15 cellular contexts compared by ENCODE assay signal in genomic region chr1:29649375-29650040, GRCh38.
DNase-seq lines count a peak whose midpoint lies in the region; ATAC-seq and TF ChIP-seq lines count a peak whose summit lies in the region.
"Had no signal": no experiment of that assay in that cellular context is flagged by ENCODE, and none has a peak within 500 bp of the region (broad histone marks: within the 10 kb centered on the region; RNA-seq: fewer than 3 reads in every experiment).

No MANE protein-coding gene starts in this region.

- no peak for ATAC-seq in left lobe of liver
- no peak for ATAC-seq in GM21526 (IDR thresholded peaks at IDR 0.05; ENCODE audit: low FRiP score, unreplicated experiment)
- ATAC-seq: activated naive CD4-positive, alpha-beta T cell treated with anti-CD3 and anti-CD28 coated beads, Interleukin-2, amount 50 U/mL, for 72 hours; stimulated activated memory B cell treated with anti-CD40 and anti-IgM and Interleukin-4, amounts not matched to agents 10 μg/mL and 1 μg/mL and 100 μg/mL, for 72 hours had no signal

- H3K27me3 Mint-ChIP-seq in Calu3 (ENCODE audit: unreplicated experiment) (no peaks in the 10 kb centered on the region), glutamatergic neuron (ENCODE audit: unreplicated experiment) (peaks cover 3% of the 10 kb centered on the region)

- TF ChIP-seq CTCF in Calu3 (IDR thresholded peaks at IDR 0.05; ENCODE audit: unreplicated experiment) (no peak), HFF-Myc (IDR thresholded peaks at IDR 0.05; ENCODE audit: low read depth, low read length, missing control alignments) (no peak), glutamatergic neuron (IDR thresholded peaks at IDR 0.05; ENCODE audit: partially characterized antibody, unreplicated experiment) (no peak)

- H3K27ac Mint-ChIP-seq in Calu3 (ENCODE audit: unreplicated experiment), result peak overlapping the region; percentile 15
- H3K27ac Mint-ChIP-seq in glutamatergic neuron (ENCODE audit: unreplicated experiment), result no peak overlapping the region
- H3K27ac Mint-ChIP-seq: activated naive CD4-positive, alpha-beta T cell treated with anti-CD3 and anti-CD28 coated beads, Interleukin-2, amount 50 U/mL, for 72 hours; progenitor cell of endocrine pancreas; stimulated activated memory B cell treated with anti-CD40 and anti-IgM and Interleukin-4, amounts not matched to agents 10 μg/mL and 1 μg/mL and 100 μg/mL, for 72 hours had no signal

- peaks cover 10% of the 10 kb centered on the region for H3K36me3 Mint-ChIP-seq in Calu3 (ENCODE audit: insufficient read depth, unreplicated experiment)
- H3K36me3 Mint-ChIP-seq in glutamatergic neuron (ENCODE audit: unreplicated experiment), result no peaks in the 10 kb centered on the region
- H3K36me3 Mint-ChIP-seq: activated naive CD4-positive, alpha-beta T cell treated with anti-CD3 and anti-CD28 coated beads, Interleukin-2, amount 50 U/mL, for 72 hours; stimulated activated memory B cell treated with anti-CD40 and anti-IgM and Interleukin-4, amounts not matched to agents 10 μg/mL and 1 μg/mL and 100 μg/mL, for 72 hours had no signal

- CTCF ChIA-PET in Calu3 (lab: Charles Lee), result interaction anchor here (1.8 kb wide), 1 partner anchor 10 kb away, joined by 3 read pairs; no protein-coding TSS in a partner anchor

- DNase-seq in Calu3 (peak; percentile 53), HFF-Myc (ENCODE audit: extremely low read depth, low read depth) (peak; percentile 14), SHP77 (lab: John Stamatoyannopoulos, UW) (peak; percentile 75 to 76), left lobe of liver (ENCODE audit: low spot score) (peak; percentile 36), substantia nigra (lab: John Stamatoyannopoulos, UW) (no peak), glutamatergic neuron (no peak)
- DNase-seq in activated naive CD4-positive, alpha-beta T cell treated with anti-CD3 and anti-CD28 coated beads, Interleukin-2, amount 50 U/mL, for 16 hours, result no peak
- DNase-seq: cerebellar nuclear complex, midbrain had no signal

- H3K9me3 Mint-ChIP-seq in Calu3 (ENCODE audit: low read depth, unreplicated experiment) (no peaks in the 10 kb centered on the region), glutamatergic neuron (ENCODE audit: unreplicated experiment) (no peaks in the 10 kb centered on the region)
- H3K9me3 Mint-ChIP-seq: activated naive CD4-positive, alpha-beta T cell treated with anti-CD3 and anti-CD28 coated beads, Interleukin-2, amount 50 U/mL, for 72 hours; stimulated activated memory B cell treated with anti-CD40 and anti-IgM and Interleukin-4, amounts not matched to agents 10 μg/mL and 1 μg/mL and 100 μg/mL, for 72 hours had no signal

- H3K4me1 Mint-ChIP-seq in Calu3 (ENCODE audit: low read depth, unreplicated experiment) (peaks cover 29% of the 10 kb centered on the region), glutamatergic neuron (ENCODE audit: low read depth, unreplicated experiment) (no peaks in the 10 kb centered on the region)
- H3K4me1 Mint-ChIP-seq: stimulated activated memory B cell treated with anti-CD40 and anti-IgM and Interleukin-4, amounts not matched to agents 10 μg/mL and 1 μg/mL and 100 μg/mL, for 72 hours had no signal

- intact Hi-C loops in Calu3 (cut with micrococcal nuclease; ENCODE audit: unreplicated experiment), result no loop called here

- no TSS peak for BruUV-seq in Calu3 (replicated peaks; lab: Mats Ljungman, UMichigan)

- H3K4me3 Mint-ChIP-seq in Calu3 (ENCODE audit: low read depth, unreplicated experiment) (no peak overlapping the region), glutamatergic neuron (ENCODE audit: unreplicated experiment) (no peak overlapping the region)
- H3K4me3 Mint-ChIP-seq: stimulated activated memory B cell treated with anti-CD40 and anti-IgM and Interleukin-4, amounts not matched to agents 10 μg/mL and 1 μg/mL and 100 μg/mL, for 72 hours had no signal

- no peak overlapping the region for H3K4me3 ChIP-seq in HFF-Myc (replicated peaks; ENCODE audit: low read depth, low read length)
- H3K4me3 ChIP-seq: esophagus muscularis mucosa had no signal

- H3K27ac ChIP-seq in substantia nigra (ENCODE audit: low read depth, low read length, poor library complexity, severe bottlenecking), result no peak overlapping the region
- H3K27ac ChIP-seq: C4-2B, esophagus muscularis mucosa had no signal

Comparison
In these comparisons a context has a peak if more than half of its experiments do, and no peak if none do; other contexts are left out.
1. DNase-seq: peak in Calu3 (single experiment), HFF-Myc (single experiment), SHP77 (2 of 2) and left lobe of liver (single experiment); none in activated naive CD4-positive, alpha-beta T cell treated with anti-CD3 and anti-CD28 coated beads, Interleukin-2, amount 50 U/mL, for 16 hours (single experiment), substantia nigra (0 of 49) and glutamatergic neuron (single experiment).